In genomic region chr13:106635616-106636015, GRCh38 we compare ENCODE assay signal across 37 cellular contexts.
"Had no signal": no experiment of that assay in that cellular context is flagged by ENCODE, and none has a peak within 500 bp of the region (broad histone marks: within the 10 kb centered on the region; RNA-seq: fewer than 3 reads in every experiment).

No MANE protein-coding gene starts in this region.

- H3K4me3 Mint-ChIP-seq: activated B cell treated with CpG ODN at 0.5 μM for 24 hours; activated CD4-positive, alpha-beta memory T cell treated with anti-CD3 and anti-CD28 coated beads for 36 hours; activated CD4-positive, alpha-beta T cell treated with anti-CD3 and anti-CD28 coated beads, Interleukin-2, amount 10 ng/mL, durations not matched to agents 24 days and 14 days; activated CD8-positive, alpha-beta T cell treated with anti-CD3 and anti-CD28 coated beads for 36 hours; activated naive CD4-positive, alpha-beta T cell treated with anti-CD3 and anti-CD28 coated beads for 36 hours; activated naive CD8-positive, alpha-beta T cell treated with anti-CD3 and anti-CD28 coated beads for 36 hours; activated T-cell treated with anti-CD3 and anti-CD28 coated beads, Interleukin-2, amount 50 U/mL, for 4 hours; activated T-cell treated with anti-CD3 and anti-CD28 coated beads, Interleukin-2, amount 50 U/mL, for 72 hours; activated T-helper 1 cell treated with anti-CD3 and anti-CD28 coated beads, Interleukin-12 subunit alpha, Interleukin-12 subunit beta, Interleukin-2, Interleukin-4 antibody, amounts not matched to agents 30 ng/mL and 10 ng/mL and 1 ng/mL, durations not matched to agents 14 hours and 24 hours and 36 hours; activated T-helper 17 cell treated with anti-CD3 and anti-CD28 coated beads, Interleukin-2, amount 50 U/mL, for 72 hours; brain; central memory CD8-positive, alpha-beta T cell; T-helper 1 cell treated with Interleukin-12 subunit alpha and Interleukin-12 subunit beta and Interleukin-4 antibody, amounts not matched to agents 30 μg/mL and 1 μg/mL, for 36 hours; T-helper 2 cell treated with Interferon-gamma antibody and Interleukin-4, amounts not matched to agents 5 μg/mL and 100 μg/mL, for 36 hours had no signal

- H3K4me3 ChIP-seq: adrenal gland, cardiac muscle cell had no signal

- FAIRE-seq: TTC549 had no signal

- H3K9me3 Mint-ChIP-seq: activated B cell treated with CpG ODN at 0.5 μM for 24 hours; activated CD4-positive, alpha-beta memory T cell treated with anti-CD3 and anti-CD28 coated beads for 36 hours; activated CD4-positive, alpha-beta T cell treated with anti-CD3 and anti-CD28 coated beads, Interleukin-2, amount 10 ng/mL, durations not matched to agents 24 days and 14 days; activated CD8-positive, alpha-beta T cell treated with anti-CD3 and anti-CD28 coated beads for 36 hours; activated naive CD4-positive, alpha-beta T cell treated with anti-CD3 and anti-CD28 coated beads for 36 hours; activated naive CD4-positive, alpha-beta T cell treated with anti-CD3 and anti-CD28 coated beads, Interleukin-2, amount 50 U/mL, for 72 hours; activated naive CD8-positive, alpha-beta T cell treated with anti-CD3 and anti-CD28 coated beads for 36 hours; activated T-cell treated with anti-CD3 and anti-CD28 coated beads, Interleukin-2, amount 50 U/mL, for 4 hours; activated T-cell treated with anti-CD3 and anti-CD28 coated beads, Interleukin-2, amount 50 U/mL, for 72 hours; activated T-helper 1 cell treated with anti-CD3 and anti-CD28 coated beads, Interleukin-12 subunit alpha, Interleukin-12 subunit beta, Interleukin-2, Interleukin-4 antibody, amounts not matched to agents 30 ng/mL and 10 ng/mL and 1 ng/mL, durations not matched to agents 14 hours and 24 hours and 36 hours; activated T-helper 17 cell treated with anti-CD3 and anti-CD28 coated beads, Interleukin-2, amount 50 U/mL, for 72 hours; central memory CD8-positive, alpha-beta T cell; T-helper 1 cell treated with Interleukin-12 subunit alpha and Interleukin-12 subunit beta and Interleukin-4 antibody, amounts not matched to agents 30 μg/mL and 1 μg/mL, for 36 hours; T-helper 2 cell treated with Interferon-gamma antibody and Interleukin-4, amounts not matched to agents 5 μg/mL and 100 μg/mL, for 36 hours had no signal

- H3K27me3 ChIP-seq: adrenal gland, cardiac muscle cell had no signal

- H3K36me3 ChIP-seq: adrenal gland, cardiac muscle cell had no signal

- H3K27ac Mint-ChIP-seq: activated B cell treated with CpG ODN at 0.5 μM for 24 hours; activated CD4-positive, alpha-beta memory T cell treated with anti-CD3 and anti-CD28 coated beads for 36 hours; activated CD4-positive, alpha-beta T cell treated with anti-CD3 and anti-CD28 coated beads, Interleukin-2, amount 10 ng/mL, durations not matched to agents 24 days and 14 days; activated CD8-positive, alpha-beta T cell treated with anti-CD3 and anti-CD28 coated beads for 36 hours; activated naive CD4-positive, alpha-beta T cell treated with anti-CD3 and anti-CD28 coated beads for 36 hours; activated naive CD4-positive, alpha-beta T cell treated with anti-CD3 and anti-CD28 coated beads, Interleukin-2, amount 50 U/mL, for 72 hours; activated naive CD8-positive, alpha-beta T cell treated with anti-CD3 and anti-CD28 coated beads for 36 hours; activated T-cell treated with anti-CD3 and anti-CD28 coated beads, Interleukin-2, amount 50 U/mL, for 72 hours; activated T-helper 1 cell treated with anti-CD3 and anti-CD28 coated beads, Interleukin-12 subunit alpha, Interleukin-12 subunit beta, Interleukin-2, Interleukin-4 antibody, amounts not matched to agents 30 ng/mL and 10 ng/mL and 1 ng/mL, durations not matched to agents 14 hours and 24 hours and 36 hours; activated T-helper 17 cell treated with anti-CD3 and anti-CD28 coated beads, Interleukin-2, amount 50 U/mL, for 72 hours; T-helper 1 cell treated with Interleukin-12 subunit alpha and Interleukin-12 subunit beta and Interleukin-4 antibody, amounts not matched to agents 30 μg/mL and 1 μg/mL, for 36 hours; T-helper 2 cell treated with Interferon-gamma antibody and Interleukin-4, amounts not matched to agents 5 μg/mL and 100 μg/mL, for 36 hours had no signal

- DNase-seq: activated B cell treated with CpG ODN at 0.5 μM for 24 hours; activated CD4-positive, alpha-beta memory T cell treated with anti-CD3 and anti-CD28 coated beads for 36 hours; activated CD4-positive, alpha-beta T cell treated with anti-CD3 and anti-CD28 coated beads for 4 hours; activated CD4-positive, alpha-beta T cell treated with anti-CD3 and anti-CD28 coated beads, Interleukin-2, amount 10 ng/mL, durations not matched to agents 24 days and 14 days; activated CD4-positive, alpha-beta T cell treated with anti-CD3 and anti-CD28 coated beads, Interleukin-2, amount 50 U/mL, for 1 hour; activated CD4-positive, alpha-beta T cell treated with anti-CD3 and anti-CD28 coated beads, Interleukin-2, amount 50 U/mL, for 4 hours; activated CD4-positive, CD25-positive, alpha-beta regulatory T cell treated with anti-CD3 and anti-CD28 coated beads, Interleukin-2, amount 50 U/mL, for 72 hours; activated CD8-positive, alpha-beta memory T cell treated with anti-CD3 and anti-CD28 coated beads, Interleukin-2, amount 50 U/mL, for 4 hours; activated CD8-positive, alpha-beta T cell treated with anti-CD3 and anti-CD28 coated beads for 36 hours; activated effector memory CD4-positive, alpha-beta T cell treated with anti-CD3 and anti-CD28 coated beads, Interleukin-2, amount 50 U/mL, for 16 hours; activated gamma-delta T cell treated with Interleukin-2 at 50 U/mL for 16 hours; activated naive CD4-positive, alpha-beta T cell; activated naive CD4-positive, alpha-beta T cell treated with anti-CD3 and anti-CD28 coated beads for 36 hours; activated naive CD4-positive, alpha-beta T cell treated with anti-CD3 and anti-CD28 coated beads, Interleukin-2, amount 50 U/mL, for 16 hours; activated naive CD8-positive, alpha-beta T cell treated with anti-CD3 and anti-CD28 coated beads for 36 hours; activated T-cell treated with anti-CD3 and anti-CD28 coated beads for 4 hours; activated T-cell treated with anti-CD3 and anti-CD28 coated beads, Interleukin-2, amount 50 U/mL, for 1 hour; activated T-cell treated with anti-CD3 and anti-CD28 coated beads, Interleukin-2, amount 50 U/mL, for 4 hours; activated T-cell treated with anti-CD3 and anti-CD28 coated beads, Interleukin-2, amount 50 U/mL, for 72 hours; adrenal gland; amniotic stem cell; aorta; caudate nucleus; cerebellar nuclear complex; T-helper 1 cell; T-helper 2 cell; T-helper 9 cell had no signal

- H3K4me1 Mint-ChIP-seq: activated B cell treated with CpG ODN at 0.5 μM for 24 hours; activated CD4-positive, alpha-beta T cell treated with anti-CD3 and anti-CD28 coated beads, Interleukin-2, amount 10 ng/mL, durations not matched to agents 24 days and 14 days; activated naive CD8-positive, alpha-beta T cell treated with anti-CD3 and anti-CD28 coated beads for 36 hours; activated T-helper 17 cell treated with anti-CD3 and anti-CD28 coated beads, Interleukin-2, amount 50 U/mL, for 72 hours; brain; central memory CD8-positive, alpha-beta T cell had no signal

- H3K27me3 Mint-ChIP-seq: activated CD4-positive, alpha-beta T cell treated with anti-CD3 and anti-CD28 coated beads, Interleukin-2, amount 10 ng/mL, durations not matched to agents 24 days and 14 days had no signal

- H3K36me3 Mint-ChIP-seq: activated CD4-positive, alpha-beta memory T cell treated with anti-CD3 and anti-CD28 coated beads for 36 hours; activated naive CD4-positive, alpha-beta T cell treated with anti-CD3 and anti-CD28 coated beads, Interleukin-2, amount 50 U/mL, for 72 hours; activated naive CD8-positive, alpha-beta T cell treated with anti-CD3 and anti-CD28 coated beads for 36 hours; brain had no signal

- ATAC-seq: activated CD8-positive, alpha-beta T cell treated with anti-CD3 and anti-CD28 coated beads for 36 hours; activated naive CD4-positive, alpha-beta T cell treated with anti-CD3 and anti-CD28 coated beads, Interleukin-2, amount 50 U/mL, for 72 hours; activated T-cell treated with anti-CD3 and anti-CD28 coated beads, Interleukin-2, amount 50 U/mL, for 4 hours; activated T-cell treated with anti-CD3 and anti-CD28 coated beads, Interleukin-2, amount 50 U/mL, for 72 hours; activated T-helper 17 cell treated with anti-CD3 and anti-CD28 coated beads, Interleukin-2, amount 50 U/mL, for 72 hours had no signal

- H3K9me3 ChIP-seq: adrenal gland had no signal

- H3K4me1 ChIP-seq: adrenal gland had no signal

- H3K27ac ChIP-seq: adrenal gland, cardiac muscle cell, VCaP had no signal
